ENCODE assay signal across 9 cellular contexts in genomic region chr1:63366915-63367217, GRCh38. TPM values are rescaled to one million over a fixed set of nuclear protein-coding genes. Genes with fewer than 3 reads are reported as not detected.
DNase-seq lines count a peak whose midpoint lies in the region; ATAC-seq, FAIRE-seq and TF ChIP-seq lines count a peak whose summit lies in the region.
"Had no signal": no experiment of that assay in that cellular context is flagged by ENCODE, and none has a peak within 500 bp of the region (broad histone marks: within the 10 kb centered on the region; RNA-seq: fewer than 3 reads in every experiment).

No MANE protein-coding gene starts in this region.

- no peaks in the 10 kb centered on the region for H4K20me1 ChIP-seq in H1 (replicated peaks in 1 of 2; ENCODE audit: control insufficient read depth in 1 of 2, insufficient read depth in 2 of 2, low read length in 2 of 2)

- peaks cover 3% of the 10 kb centered on the region for H3K4me1 ChIP-seq in NT2/D1 (ENCODE audit: insufficient read depth, insufficient read length)
- H3K4me1 ChIP-seq in H1 (replicated peaks in 1 of 4; ENCODE audit: control insufficient read depth in 3 of 4, insufficient read depth in 4 of 4, low read length in 3 of 4), result peaks cover 0 to 5% (median 4%) of the 10 kb centered on the region in 4 experiments; a peak in 6 of 7 replicates

- peaks cover 6% of the 10 kb centered on the region for H3K27me3 ChIP-seq in NT2/D1 (ENCODE audit: insufficient read depth, insufficient read length)
- H3K27me3 ChIP-seq in H1 (replicated peaks in 1 of 4; ENCODE audit: control insufficient read depth in 3 of 4, extremely low read depth in 1 of 4, insufficient read depth in 3 of 4, low read length in 3 of 4), result peaks cover 0 to 4% (median 0%) of the 10 kb centered on the region in 4 experiments; a peak in 1 of 7 replicates

- peak overlapping the region; percentile 88 for H2BK15ac ChIP-seq in H1 (ENCODE audit: low read length)

- peaks cover 4% of the 10 kb centered on the region; the same call in 1 of the 2 replicates for H3K23me2 ChIP-seq in H1 (ENCODE audit: low read depth, low read length)

- no peaks in the 10 kb centered on the region for H3K79me1 ChIP-seq in H1 (ENCODE audit: low read depth, low read length)

- TF ChIP-seq CTCF in Calu3 (IDR thresholded peaks at IDR 0.05; ENCODE audit: unreplicated experiment), result no peak
- TF ChIP-seq CTCF in H1 (IDR thresholded peaks at IDR 0.05; ENCODE audit: control extremely low read depth in 1 of 3, insufficient read depth in 1 of 3, low read depth in 1 of 3, low read length in 3 of 3), result no peak
- TF ChIP-seq CTCF in osteocyte (IDR thresholded peaks at IDR 0.05), result no peak

- no peak for ATAC-seq in GM19324 (IDR thresholded peaks at IDR 0.05; ENCODE audit: low FRiP score, unreplicated experiment)

- H2AFZ ChIP-seq in H1 (ENCODE audit: low read length), result peak overlapping the region; percentile 79; the same call in 1 of the 2 replicates

- H3K27ac Mint-ChIP-seq in Calu3 (ENCODE audit: unreplicated experiment) (peak overlapping the region; percentile 61), osteocyte (ENCODE audit: unreplicated experiment) (peak overlapping the region; percentile 71)

- TF ChIP-seq EP300 in H1 (IDR thresholded peaks at IDR 0.05; ENCODE audit: borderline replicate concordance in 1 of 2, low read depth in 2 of 2, low read length in 2 of 2), result no peak

- no TSS peak for BruUV-seq in Calu3 (replicated peaks; lab: Mats Ljungman, UMichigan)

- intact Hi-C loops in Calu3 (cut with micrococcal nuclease; ENCODE audit: unreplicated experiment), result no loop called here

- H3K56ac ChIP-seq in H1 (replicated peaks; ENCODE audit: insufficient read length, low read depth, low read length), result no peak overlapping the region

- 69% methylated on average over 7 of the region's 7 CpGs; no CpG with 5 or more reads in 1 of the 2 experiments for WGBS in H1 (ENCODE audit: extremely low coverage in 1 of 2, insufficient coverage in 1 of 2, insufficient read length in 1 of 2, insufficient replicate concordance in 2 of 2, low coverage in 1 of 2, low lambda C conversion rate in 2 of 2, missing lambda C conversion rate in 1 of 2), 2 experiments

- TF ChIP-seq RAD21 in H1 (IDR thresholded peaks at IDR 0.05 in 1 of 2, conservative IDR thresholded peaks at IDR 0.05 in 1 of 2; ENCODE audit: low read depth in 2 of 2, low read length in 2 of 2), result no peak

- H3K4me1 Mint-ChIP-seq in Calu3 (ENCODE audit: low read depth, unreplicated experiment) (peaks cover 14% of the 10 kb centered on the region), osteocyte (ENCODE audit: unreplicated experiment) (peaks cover 14% of the 10 kb centered on the region)

- H3K36me3 Mint-ChIP-seq in Calu3 (ENCODE audit: insufficient read depth, unreplicated experiment), result peaks cover 21% of the 10 kb centered on the region
- H3K36me3 Mint-ChIP-seq in osteocyte (ENCODE audit: unreplicated experiment), result peaks cover 9% of the 10 kb centered on the region

- FAIRE-seq in H1 (lab: Jason Lieb, UNC), result no peak

- H3K4me3 Mint-ChIP-seq in Calu3 (ENCODE audit: low read depth, unreplicated experiment) (peak overlapping the region; percentile 100), osteocyte (ENCODE audit: unreplicated experiment) (peak overlapping the region; percentile 72)

- H2BK20ac ChIP-seq in H1 (ENCODE audit: low read length), result peak overlapping the region; percentile 4; the same call in 1 of the 2 replicates

- H3K9me3 ChIP-seq in NT2/D1 (ENCODE audit: insufficient read depth, low read length) (0 out of 2 replicates have a peak, but pooled peaks cover 5% of the 10 kb centered on the region), H1 (ENCODE audit: insufficient read depth in 2 of 2, low read depth in 1 of 2, low read length in 1 of 2) (no peaks in the 10 kb centered on the region)

- H3K23ac ChIP-seq in H1 (ENCODE audit: insufficient read length), result no peak overlapping the region

- peak overlapping the region; percentile 40 for H4K5ac ChIP-seq in H1 (ENCODE audit: insufficient read length, low read depth, low read length)

- H3K27me3 Mint-ChIP-seq in Calu3 (ENCODE audit: unreplicated experiment), result no peaks in the 10 kb centered on the region
- H3K27me3 Mint-ChIP-seq in osteocyte (ENCODE audit: unreplicated experiment), result peaks cover 15% of the 10 kb centered on the region

- no peak for DNase-seq in Calu3
- no peak for DNase-seq in NT2/D1 (ENCODE audit: low read depth, low spot score)
- no peak for DNase-seq in H1 (ENCODE audit: low read depth in 1 of 2, low spot score in 2 of 2)
- no peak for DNase-seq in osteocyte (ENCODE audit: extremely low spot score, unreplicated experiment)
- DNase-seq in dedifferentiated amniotic fluid mesenchymal stem cell (ENCODE audit: extremely low spot score), result no peak
- no peak for DNase-seq in HPDE6-E6E7 (ENCODE audit: extremely low spot score)
- no peak for DNase-seq in iPS-NIHi11 (ENCODE audit: low spot score)

- peak overlapping the region; percentile 23 for H2BK120ac ChIP-seq in H1 (replicated peaks; ENCODE audit: low read depth, low read length)

- peak overlapping the region; percentile 77 for H3K9ac ChIP-seq in NT2/D1 (ENCODE audit: insufficient read length, low read depth)
- H3K9ac ChIP-seq in H1 (replicated peaks in 1 of 4; ENCODE audit: extremely low read depth in 1 of 4, low read depth in 3 of 4, low read length in 3 of 4), result peak overlapping the region in 2 of 4 experiments; percentile 11 to 23; a peak in 2 of 7 replicates

- H3K4ac ChIP-seq in H1 (replicated peaks; ENCODE audit: insufficient read length, low read depth, low read length), result no peak overlapping the region

- peak overlapping the region; percentile 75; the same call in 1 of the 2 replicates for H3K18ac ChIP-seq in H1 (ENCODE audit: extremely low read depth, low read length)

- H3K27ac ChIP-seq in H1 (ENCODE audit: low read depth, low read length), result no peak overlapping the region

- H2BK5ac ChIP-seq in H1 (ENCODE audit: low read depth, low read length), result peak overlapping the region; percentile 73; the same call in 1 of the 2 replicates

- peak overlapping the region; percentile 82; the same call in 1 of the 2 replicates for H4K8ac ChIP-seq in H1 (ENCODE audit: extremely low read depth, insufficient read depth, low read length)

- POLR2A ChIA-PET in H1 (lab: Charles Lee; ENCODE audit: partially characterized antibody), result interaction anchor here (1.6 kb wide), 1 partner anchor 37 kb away, joined by 4 read pairs; no protein-coding TSS in a partner anchor

- peak overlapping the region; percentile 1 for H4K91ac ChIP-seq in H1 (replicated peaks; ENCODE audit: insufficient read length, low read length)

- peaks cover 2% of the 10 kb centered on the region for H3K9me3 Mint-ChIP-seq in Calu3 (ENCODE audit: low read depth, unreplicated experiment)
- H3K9me3 Mint-ChIP-seq in osteocyte (ENCODE audit: unreplicated experiment), result no peaks in the 10 kb centered on the region

- peak overlapping the region; percentile 65; the same call in 1 of the 2 replicates for H2BK12ac ChIP-seq in H1 (ENCODE audit: low read depth, low read length)

- H2AK5ac ChIP-seq in H1 (ENCODE audit: low read depth, low read length), result no peak overlapping the region

- H3K36me3 ChIP-seq in NT2/D1 (ENCODE audit: insufficient read depth, insufficient read length, low read length) (peaks cover 9% of the 10 kb centered on the region), H1 (ENCODE audit: control insufficient read depth in 2 of 4, insufficient read depth in 4 of 4, low read length in 3 of 4) (peaks cover 0 to 6% (median 0%) of the 10 kb centered on the region in 4 experiments; a peak in 3 of 8 replicates)

- TF ChIP-seq POLR2A in H1 (IDR thresholded peaks at IDR 0.05; ENCODE audit: control extremely low read depth in 1 of 2, low read depth in 2 of 2, low read length in 2 of 2), result no peak

- H3K14ac ChIP-seq in H1 (ENCODE audit: insufficient read length), result no peak overlapping the region

- CTCF ChIA-PET in Calu3 (lab: Charles Lee) (no interaction called here), H1 (lab: Charles Lee; ENCODE audit: partially characterized antibody) (interaction anchor here (1.0 kb wide), 1 partner anchor 24 kb away, joined by 4 read pairs; no protein-coding TSS in a partner anchor)

- peak overlapping the region; percentile 44 to 94; a peak in 3 of 4 replicates for H3K4me2 ChIP-seq in H1 (ENCODE audit: insufficient read depth in 1 of 2, low read depth in 2 of 2, low read length in 2 of 2)

- no peaks in the 10 kb centered on the region for H3K79me2 ChIP-seq in H1 (ENCODE audit: control insufficient read depth in 1 of 2, insufficient read depth in 2 of 2, low read length in 2 of 2)

- peak overlapping the region; percentile 19 for H3K4me3 ChIP-seq in NT2/D1 (ENCODE audit: insufficient read length, low read depth)
- H3K4me3 ChIP-seq in H1 (ENCODE audit: extremely low read depth in 1 of 4, insufficient read depth in 2 of 4, low read depth in 3 of 4, low read length in 4 of 4), result peak overlapping the region in 1 of 4 experiments; percentile 36; a peak in 2 of 8 replicates

TF ChIP-seq in H1, 55 proteins besides CTCF, POLR2A, EP300 and RAD21 (continues in another document):
- peak; percentile 91 for TF ChIP-seq MAX (IDR thresholded peaks at IDR 0.05)

RNA-seq across cellular contexts. Expression of gene ALG6, which starts 0.6 kb away (rescaled TPM):
- 20.8 and 24.0 TPM in 2 replicates for total RNA-seq in Calu3 (2022)
- total RNA-seq in H1 (2021; fragmentation: NEBNext Ultra II Directional; extraction: Animal tissue kit (Norgen Biotek cat#: 25700)), result 25.1 and 26.8 TPM in 2 replicates
- polyA plus RNA-seq in H1 (2011; rRNA removed), result 8.4 and 17.8 TPM in 2 replicates
- 16.8 TPM for polyA plus RNA-seq in H1 (2011; cell fraction: cytosol; rRNA removed)
- polyA plus RNA-seq in H1 (2011; cell fraction: nucleus; rRNA removed), result 5.4 TPM
- polyA plus RNA-seq in H1 (2012, experiment 1 of 2), result 10.8 to 22.0 TPM (median 11.8 TPM) in 4 replicates
- 2.6 TPM for polyA plus RNA-seq in H1 (2012, experiment 2 of 2)
- 33.2 TPM for polyA plus RNA-seq in H1 (2013, experiment 1 of 2)
- 30.2 TPM for polyA plus RNA-seq in H1 (2013, experiment 2 of 2)
- 16.4 and 22.2 TPM in 2 replicates for polyA minus RNA-seq in H1 (2011; rRNA and poly(A)+ RNA removed)
- polyA minus RNA-seq in H1 (2011; cell fraction: cytosol; rRNA and poly(A)+ RNA removed), result 8.4 TPM
- 26.5 TPM for polyA minus RNA-seq in H1 (2011; cell fraction: nucleus; rRNA and poly(A)+ RNA removed)
- total RNA-seq in osteocyte, result 10.9 and 13.6 TPM in 2 replicates

RNA-seq across cellular contexts. Expression of gene FOXD3, which starts 44.5 kb away (rescaled TPM):
- 0.28 and 0.29 TPM in 2 replicates for total RNA-seq in Calu3 (2022)
- 33.7 and 35.8 TPM in 2 replicates for total RNA-seq in H1 (2021; fragmentation: NEBNext Ultra II Directional; extraction: Animal tissue kit (Norgen Biotek cat#: 25700))
- polyA plus RNA-seq in H1 (2011; rRNA removed), result 8.7 and 12.8 TPM in 2 replicates
- polyA plus RNA-seq in H1 (2011; cell fraction: cytosol; rRNA removed), result 7.3 TPM
- 9.5 TPM for polyA plus RNA-seq in H1 (2011; cell fraction: nucleus; rRNA removed)
- 7.6 to 12.3 TPM (median 11.1 TPM) in 4 replicates for polyA plus RNA-seq in H1 (2012, experiment 1 of 2)
- 10.5 TPM for polyA plus RNA-seq in H1 (2012, experiment 2 of 2)
- 27.2 TPM for polyA plus RNA-seq in H1 (2013, experiment 1 of 2)
- polyA plus RNA-seq in H1 (2013, experiment 2 of 2), result 26.0 TPM
- polyA minus RNA-seq in H1 (2011; rRNA and poly(A)+ RNA removed), result 1.5 and 2.1 TPM in 2 replicates
- 15.1 TPM for polyA minus RNA-seq in H1 (2011; cell fraction: cytosol; rRNA and poly(A)+ RNA removed)
- polyA minus RNA-seq in H1 (2011; cell fraction: nucleus; rRNA and poly(A)+ RNA removed), result 9.2 TPM
- total RNA-seq in osteocyte, result not detected in 2 replicates
- total RNA-seq: activated CD8-positive, alpha-beta memory T cell treated with anti-CD3 and anti-CD28 coated beads for 36 hours had no signal

Comparison
In these comparisons a context has a peak if more than half of its experiments do, and no peak if none do; other contexts are left out.
1. RNA of gene FOXD3, which starts 44.5 kb away (total RNA-seq): 33.7 to 35.8 TPM in H1; 0.28 to 0.29 TPM in Calu3 and not detected in osteocyte; every median in the first group is over 10 times any median in the second.